ENCODE assay signal across 8 cellular contexts in genomic region chr6:32118782-32119628, GRCh38. TPM values are rescaled to one million over a fixed set of nuclear protein-coding genes. Genes with fewer than 3 reads are reported as not detected.
DNase-seq lines count a peak whose midpoint lies in the region; ATAC-seq, FAIRE-seq and TF ChIP-seq lines count a peak whose summit lies in the region.

No MANE protein-coding gene starts in this region.

- peak overlapping the region; percentile 52 to 70 for H3K27ac ChIP-seq in esophagus (ENCODE audit: low read depth in 2 of 2, low read length in 1 of 2)

- peak; percentile 87 for TF ChIP-seq CTCF in D721Med (IDR thresholded peaks at IDR 0.05; ENCODE audit: insufficient read depth, missing control alignments)

- no peak for FAIRE-seq in D721Med (lab: Jason Lieb, UNC)
- FAIRE-seq in RCC 7860 (lab: Jason Lieb, UNC), result no peak

- peaks cover 23 to 54% of the 10 kb centered on the region in 2 donors for H3K36me3 ChIP-seq in esophagus (ENCODE audit: control insufficient read depth in 2 of 2, insufficient read depth in 2 of 2, low read length in 1 of 2)

- H3K4me3 ChIP-seq in esophagus (ENCODE audit: low read depth in 1 of 2, low read length in 2 of 2), result no peak overlapping the region

- no peak for ATAC-seq in HG02840 (IDR thresholded peaks at IDR 0.05; ENCODE audit: low FRiP score, unreplicated experiment)

- WGBS in esophagus, 2 donors, result 16 to 25% methylated on average over 17 of the region's 17 CpGs

- DNase-seq in D721Med (ENCODE audit: insufficient read length, low spot score), result peak; percentile 86
- DNase-seq in KG1 (lab: John Stamatoyannopoulos, UW), result peak; percentile 6
- DNase-seq in RCC 7860 (ENCODE audit: low spot score), result peak; percentile 44
- DNase-seq in activated T-cell treated with anti-CD3 and anti-CD28 coated beads, Interleukin-2, amount 50 U/mL, for 48 hours, result peak; percentile 71 to 81
- peak; percentile 79 for DNase-seq in myocyte (ENCODE audit: low read depth)
- peak; percentile 22 to 23 for DNase-seq in stimulated activated CD8-positive, alpha-beta memory T cell treated with anti-CD3 and anti-CD28 coated beads, Interleukin-7, amount 100 ng/mL, for 1 hour (ENCODE audit: low read depth in 2 of 2)

- H3K27me3 ChIP-seq in esophagus (ENCODE audit: control insufficient read depth in 1 of 2, insufficient read depth in 2 of 2, low read length in 2 of 2), result no peaks in the 10 kb centered on the region

- H3K9me3 ChIP-seq in esophagus (ENCODE audit: control insufficient read depth in 2 of 2, insufficient read depth in 1 of 2, low read depth in 1 of 2, low read length in 1 of 2), result no peaks in the 10 kb centered on the region

- peaks cover 0 to 6% of the 10 kb centered on the region in 2 donors for H3K4me1 ChIP-seq in esophagus (ENCODE audit: control insufficient read depth in 2 of 2, insufficient read depth in 2 of 2, low read length in 1 of 2)

RNA-seq across cellular contexts. Expression of gene ATF6B, which starts 9.0 kb away (rescaled TPM):
- 10 to 100 TPM; 47.5 to 60.2 TPM for polyA plus RNA-seq in esophagus
- total RNA-seq in myocyte, result 26.4 and 34.7 TPM in 2 replicates
- polyA plus RNA-seq in myocyte (2012), result 81.3 TPM

RNA-seq across cellular contexts. Expression of gene TNXB, which starts 9.9 kb away (rescaled TPM):
- polyA plus RNA-seq in esophagus, result 10 to 100 TPM; 14.8 to 15.5 TPM
- 0.16 and 0.36 TPM in 2 replicates for total RNA-seq in myocyte
- 0.39 TPM for polyA plus RNA-seq in myocyte (2012)

RNA-seq across cellular contexts. Expression of gene FKBPL, which starts 11.1 kb away (rescaled TPM):
- 10 to 100 TPM in 1 of 2 donors, 1 to 10 TPM in 1; 8.1 to 13.7 TPM for polyA plus RNA-seq in esophagus
- 4.7 and 6.8 TPM in 2 replicates for total RNA-seq in myocyte
- polyA plus RNA-seq in myocyte (2012), result 6.8 TPM

RNA-seq across cellular contexts. Expression of gene PRRT1, which starts 32.7 kb away (rescaled TPM):
- polyA plus RNA-seq in esophagus, result 1 to 10 TPM; 1.8 to 2.3 TPM
- total RNA-seq in myocyte, result not detected in 2 replicates
- polyA plus RNA-seq in myocyte (2012), result 1.1 TPM

RNA-seq across cellular contexts. Expression of gene PPT2, which starts 34.9 kb away (rescaled TPM):
- polyA plus RNA-seq in esophagus, result 10 to 100 TPM; 20.7 to 21.6 TPM
- 20.4 and 33.4 TPM in 2 replicates for total RNA-seq in myocyte
- 24.5 TPM for polyA plus RNA-seq in myocyte (2012)

Comparison
In these comparisons a context has a peak if more than half of its experiments do, and no peak if none do; other contexts are left out.
1. DNase-seq: peak in every context shown above with its lines; median percentile 86 in D721Med; 79 in myocyte; 76 in activated T-cell treated with anti-CD3 and anti-CD28 coated beads, Interleukin-2, amount 50 U/mL, for 48 hours; 44 in RCC 7860; 22 in stimulated activated CD8-positive, alpha-beta memory T cell treated with anti-CD3 and anti-CD28 coated beads, Interleukin-7, amount 100 ng/mL, for 1 hour; 6 in KG1.